25 cellular contexts compared by ENCODE assay signal in the genomic region with DNA sequence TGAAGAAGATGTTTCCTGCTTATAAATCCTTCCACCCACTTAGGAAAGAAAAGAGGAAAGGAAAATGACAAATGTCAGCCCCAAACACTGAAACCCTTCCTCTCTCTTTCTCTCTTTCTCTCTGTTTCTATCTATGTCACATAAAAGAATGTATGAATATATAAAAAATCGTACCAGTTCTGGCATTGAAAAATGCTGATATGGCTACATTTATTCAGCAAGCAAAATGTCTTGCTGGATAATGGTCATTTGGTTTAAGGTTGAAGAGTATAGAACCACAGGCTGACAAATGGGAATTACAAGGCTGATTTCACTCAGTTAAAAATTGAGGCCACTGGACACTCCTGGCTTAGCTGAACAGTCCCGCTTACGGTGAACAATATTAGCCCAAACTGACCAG.
"Had no signal": no experiment of that assay in that cellular context is flagged by ENCODE, and none has a peak within 500 bp of the region (broad histone marks: within the 10 kb centered on the region; RNA-seq: fewer than 3 reads in every experiment).

No MANE protein-coding gene starts in this region.

- FAIRE-seq: endometrium, islet of Langerhans, keratinocyte had no signal

- ATAC-seq: effector memory CD8-positive, alpha-beta T cell; esophagus mucosa; gastrocnemius medialis; heart right ventricle; left cardiac atrium; left lung; left ventricle myocardium superior; lower lobe of right lung; mucosa of descending colon had no signal

- H3K4me3 ChIP-seq: colonic mucosa, esophagus squamous epithelium, gastrocnemius medialis, heart right ventricle, left lung, lower lobe of right lung, mucosa of descending colon had no signal

- H3K27ac ChIP-seq: colonic mucosa, epithelial cell of prostate, esophagus squamous epithelium, gastrocnemius medialis, heart right ventricle, left lung, lower lobe of right lung had no signal

- H3K9me3 ChIP-seq: colonic mucosa, esophagus squamous epithelium, gastrocnemius medialis, heart right ventricle, left lung, lower lobe of right lung, mucosa of descending colon had no signal

- H3K27me3 ChIP-seq: colonic mucosa, esophagus squamous epithelium, gastrocnemius medialis, left lung had no signal

- DNase-seq: colonic mucosa; cortex of kidney; effector CD8-positive, alpha-beta T cell; effector memory CD8-positive, alpha-beta T cell; endodermal cell; erythroblast; esophagus squamous epithelium; foreskin fibroblast; gastrocnemius medialis; glutamatergic neuron; head of caudate nucleus; heart right ventricle; hippocampal formation; left cardiac atrium; left lung; left ventricle myocardium superior; lower lobe of right lung; mesenchymal stem cell; mucosa of descending colon; naive B cell had no signal

- H3K4me1 ChIP-seq: colonic mucosa, esophagus squamous epithelium, gastrocnemius medialis, heart right ventricle, left lung, lower lobe of right lung had no signal

- H3K36me3 ChIP-seq: colonic mucosa, esophagus squamous epithelium, gastrocnemius medialis, heart right ventricle, left lung, lower lobe of right lung had no signal
